9 cellular contexts compared by ENCODE assay signal in the genomic region with DNA sequence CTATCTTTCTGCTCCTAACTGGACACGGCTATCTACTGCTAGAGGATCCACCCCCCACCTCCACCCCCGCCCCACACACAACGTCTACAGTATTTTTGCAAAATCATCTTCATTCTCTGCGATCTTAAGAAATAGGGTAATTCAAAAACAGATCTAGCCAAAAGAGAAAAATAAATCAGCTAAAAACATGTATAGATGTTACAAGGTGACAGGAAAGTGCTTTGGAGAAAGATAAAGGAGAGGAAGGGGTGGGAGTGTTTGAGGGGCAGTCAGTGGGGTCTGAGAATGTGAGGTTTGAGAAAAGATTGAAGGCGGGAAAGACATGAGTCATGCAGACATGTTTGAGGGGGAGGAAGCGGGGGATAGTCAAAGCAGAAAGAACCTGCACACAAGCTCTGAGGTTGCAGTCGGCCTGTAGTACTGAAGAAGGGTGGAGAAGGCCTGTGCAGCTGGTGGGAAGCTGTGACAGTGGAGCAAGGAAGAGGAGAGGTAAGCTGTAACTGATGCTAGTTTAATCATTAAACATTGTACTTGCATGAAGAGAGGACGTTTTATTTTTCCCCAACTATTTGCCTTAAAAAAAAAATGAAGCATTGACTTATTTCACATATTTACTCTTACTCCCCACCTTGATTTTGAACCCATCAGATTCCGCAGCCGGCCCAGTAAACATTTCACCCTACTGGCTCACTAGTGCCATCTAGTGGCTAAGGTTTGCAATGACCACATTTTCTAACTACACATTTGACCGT.
A peak's percentile ranks its signal among the peaks of the same experiment; 100 is the strongest.
DNase-seq lines count a peak whose midpoint lies in the region; ATAC-seq and TF ChIP-seq lines count a peak whose summit lies in the region.
"Had no signal": no experiment of that assay in that cellular context is flagged by ENCODE, and none has a peak within 500 bp of the region (broad histone marks: within the 10 kb centered on the region; RNA-seq: fewer than 3 reads in every experiment).

No MANE protein-coding gene starts in this region.

- POLR2A ChIA-PET in naive thymus-derived CD8-positive, alpha-beta T cell (lab: Charles Lee): no interaction called here

- no peaks in the 10 kb centered on the region for H3K36me3 ChIP-seq in transverse colon

- no peak overlapping the region for H3K4me3 Mint-ChIP-seq in naive thymus-derived CD8-positive, alpha-beta T cell

- H3K4me3 ChIP-seq in transverse colon: no peak overlapping the region

- no peak for TF ChIP-seq EP300 in transverse colon (IDR thresholded peaks at IDR 0.05; ENCODE audit: low read depth)

- whole genome bisulfite sequencing in transverse colon (ENCODE audit: low coverage in 1 of 2), 2 donors: 41 to 59% methylated on average over 8 to 11 of the region's 11 CpGs

- TF ChIP-seq POLR2A in transverse colon (IDR thresholded peaks at IDR 0.05): no peak

- peak; percentile 51 for DNase-seq in COLO668 (lab: John Stamatoyannopoulos, UW; ENCODE audit: unreplicated experiment)
- DNase-seq in NCI-H446 treated with DMSO at 0.1 percent for 48 hours (lab: John Stamatoyannopoulos, UW): peak; percentile 3
- DNase-seq in activated CD8-positive, alpha-beta memory T cell treated with anti-CD3 and anti-CD28 coated beads for 24 hours: peak; percentile 62
- DNase-seq in naive thymus-derived CD8-positive, alpha-beta T cell: peak in 7 of 10 donors; percentile 1 to 39 (median 27)
- DNase-seq in transverse colon: peak; percentile 54

- peaks cover 0 to 4% (median 0%) of the 10 kb centered on the region in 9 donors for H3K9me3 Mint-ChIP-seq in naive thymus-derived CD8-positive, alpha-beta T cell
- H3K9me3 Mint-ChIP-seq: activated naive CD4-positive, alpha-beta T cell treated with anti-CD3 and anti-CD28 coated beads, Interleukin-2, amount 50 U/mL, for 72 hours had no signal

- H3K4me1 Mint-ChIP-seq in naive thymus-derived CD8-positive, alpha-beta T cell: peaks cover 0 to 6% (median under 1%) of the 10 kb centered on the region in 4 donors

- in situ Hi-C loops in transverse colon (cut with MboI; ENCODE audit: low pct_ligation_motif_present in 1 of 4, low pct_unique_long_range_greater_than_20kb in 1 of 4, low sequenced_read_pairs in 3 of 4): loop anchor here in 1 of 4 donors (25.0 kb wide), 1 partner anchor 330 kb away; a partner anchor contains a TSS

- H3K27ac Mint-ChIP-seq in naive thymus-derived CD8-positive, alpha-beta T cell: peak overlapping the region in 1 of 10 donors; percentile 15
- H3K27ac Mint-ChIP-seq: activated naive CD4-positive, alpha-beta T cell treated with anti-CD3 and anti-CD28 coated beads, Interleukin-2, amount 50 U/mL, for 72 hours had no signal

- H3K36me3 Mint-ChIP-seq in naive thymus-derived CD8-positive, alpha-beta T cell: no peaks in the 10 kb centered on the region
- H3K36me3 Mint-ChIP-seq: activated naive CD4-positive, alpha-beta T cell treated with anti-CD3 and anti-CD28 coated beads, Interleukin-2, amount 50 U/mL, for 72 hours had no signal

- no peaks in the 10 kb centered on the region for H3K27me3 ChIP-seq in transverse colon

- TF ChIP-seq CTCF in transverse colon (IDR thresholded peaks at IDR 0.05): peak; percentile 70 to 90 (median 86)

- ATAC-seq in GM19043 (IDR thresholded peaks at IDR 0.05; ENCODE audit: low read depth, unreplicated experiment): peak; percentile 73
- peak; percentile 84 for ATAC-seq in HG03175 (IDR thresholded peaks at IDR 0.05; ENCODE audit: unreplicated experiment)
- peak; percentile 64 for ATAC-seq in esophagus mucosa
- no peak for ATAC-seq in naive thymus-derived CD8-positive, alpha-beta T cell

- H3K9me3 ChIP-seq in transverse colon: no peaks in the 10 kb centered on the region

- no peak overlapping the region for H3K27ac ChIP-seq in transverse colon

- intact Hi-C loops in transverse colon (cut with DNase I; ENCODE audit: low total_unique reads): no loop called here

- peaks cover 0 to 4% (median 3%) of the 10 kb centered on the region in 5 donors for H3K27me3 Mint-ChIP-seq in naive thymus-derived CD8-positive, alpha-beta T cell

- H3K4me1 ChIP-seq in transverse colon: no peaks in the 10 kb centered on the region

Comparison
In these comparisons a context has a peak if more than half of its experiments do, and no peak if none do; other contexts are left out.
1. DNase-seq: peak in every context shown above with its lines; median percentile 62 in activated CD8-positive, alpha-beta memory T cell treated with anti-CD3 and anti-CD28 coated beads for 24 hours; 54 in transverse colon; 51 in COLO668; 27 in naive thymus-derived CD8-positive, alpha-beta T cell; 3 in NCI-H446 treated with DMSO at 0.1 percent for 48 hours.
2. ATAC-seq: peak in GM19043 (single experiment), HG03175 (single experiment) and esophagus mucosa (single experiment); none in naive thymus-derived CD8-positive, alpha-beta T cell (0 of 2).